26 cellular contexts compared by ENCODE assay signal in genomic region chr14:89941830-89942377, GRCh38.
"Had no signal": no experiment of that assay in that cellular context is flagged by ENCODE, and none has a peak within 500 bp of the region (broad histone marks: within the 10 kb centered on the region; RNA-seq: fewer than 3 reads in every experiment).

No MANE protein-coding gene starts in this region.

- ATAC-seq: esophagus mucosa; left cardiac atrium; left ventricle myocardium superior; mucosa of descending colon; natural killer cell treated with Interleukin-12 subunit alpha and Interleukin-12 subunit beta and Interleukin-15 and Interleukin-18, amount 100 ng/mL, for 72 hours; SK-N-SH treated with all-trans-retinoic acid at 6 μM for 48 hours; stimulated activated naive B cell treated with anti-CD40 and anti-IgM and Interleukin-4, amounts not matched to agents 10 μg/mL and 1 μg/mL and 100 μg/mL, for 72 hours had no signal

- H3K9me3 ChIP-seq: mucosa of descending colon, right atrium auricular region, SJCRH30, testis, transverse colon had no signal

- H3K27ac ChIP-seq: brain microvascular endothelial cell, right atrium auricular region, SJCRH30, testis, transverse colon had no signal

- H3K36me3 ChIP-seq: brain microvascular endothelial cell, right atrium auricular region, SJCRH30, transverse colon had no signal

- H3K4me3 ChIP-seq: mucosa of descending colon, right atrium auricular region, SJCRH30, smooth muscle cell, testis, transverse colon had no signal

- H3K27me3 ChIP-seq: brain microvascular endothelial cell, right atrium auricular region, SJCRH30, testis, transverse colon had no signal

- H3K27ac Mint-ChIP-seq: activated naive CD8-positive, alpha-beta T cell treated with anti-CD3 and anti-CD28 coated beads, Interleukin-2, amount 10 ng/mL, durations not matched to agents 7 days and 5 days; activated T-helper 1 cell treated with anti-CD3 and anti-CD28 coated beads, Interleukin-12 subunit alpha, Interleukin-12 subunit beta, Interleukin-2, Interleukin-4 antibody, amounts not matched to agents 30 ng/mL and 10 ng/mL and 1 ng/mL, durations not matched to agents 14 hours and 24 hours and 36 hours; natural killer cell treated with Interleukin-12 subunit alpha and Interleukin-12 subunit beta and Interleukin-15 and Interleukin-18, amount 100 ng/mL, for 72 hours; stimulated activated naive B cell treated with anti-CD40 and anti-IgM and Interleukin-4, amounts not matched to agents 10 μg/mL and 1 μg/mL and 100 μg/mL, for 72 hours had no signal

- H3K36me3 Mint-ChIP-seq: natural killer cell treated with Interleukin-12 subunit alpha and Interleukin-12 subunit beta and Interleukin-15 and Interleukin-18, amount 100 ng/mL, for 72 hours had no signal

- H3K9me3 Mint-ChIP-seq: activated naive CD8-positive, alpha-beta T cell treated with anti-CD3 and anti-CD28 coated beads, Interleukin-2, amount 10 ng/mL, durations not matched to agents 7 days and 5 days; activated T-helper 1 cell treated with anti-CD3 and anti-CD28 coated beads, Interleukin-12 subunit alpha, Interleukin-12 subunit beta, Interleukin-2, Interleukin-4 antibody, amounts not matched to agents 30 ng/mL and 10 ng/mL and 1 ng/mL, durations not matched to agents 14 hours and 24 hours and 36 hours; natural killer cell treated with Interleukin-12 subunit alpha and Interleukin-12 subunit beta and Interleukin-15 and Interleukin-18, amount 100 ng/mL, for 72 hours; stimulated activated naive B cell treated with anti-CD40 and anti-IgM and Interleukin-4, amounts not matched to agents 10 μg/mL and 1 μg/mL and 100 μg/mL, for 72 hours had no signal

- DNase-seq: activated CD8-positive, alpha-beta memory T cell treated with anti-CD3 and anti-CD28 coated beads, Interleukin-2, amount 50 U/mL, for 4 hours; activated gamma-delta T cell; activated naive CD8-positive, alpha-beta T cell treated with anti-CD3 and anti-CD28 coated beads, Interleukin-2, amount 10 ng/mL, durations not matched to agents 7 days and 5 days; amniotic stem cell; brain microvascular endothelial cell; caudate nucleus; cortex of kidney; foreskin fibroblast; head of caudate nucleus; hippocampal formation; left cardiac atrium; left ventricle myocardium superior; mucosa of descending colon; SJCRH30; stimulated activated CD4-positive, alpha-beta T cell treated with anti-CD3 and anti-CD28 coated beads, Interleukin-4, amount 100 ng/mL, for 4 hours; stimulated activated CD8-positive, alpha-beta memory T cell treated with anti-CD3 and anti-CD28 coated beads, Interleukin-4, amount 100 ng/mL, for 48 hours; stimulated activated naive B cell treated with anti-CD40 and anti-IgM and Interleukin-4, amounts not matched to agents 10 μg/mL and 1 μg/mL and 100 μg/mL, for 72 hours; T-helper 2 cell; testis; transverse colon had no signal

- H3K27me3 Mint-ChIP-seq: activated naive CD8-positive, alpha-beta T cell treated with anti-CD3 and anti-CD28 coated beads, Interleukin-2, amount 10 ng/mL, durations not matched to agents 7 days and 5 days; natural killer cell treated with Interleukin-12 subunit alpha and Interleukin-12 subunit beta and Interleukin-15 and Interleukin-18, amount 100 ng/mL, for 72 hours; stimulated activated naive B cell treated with anti-CD40 and anti-IgM and Interleukin-4, amounts not matched to agents 10 μg/mL and 1 μg/mL and 100 μg/mL, for 72 hours had no signal

- H3K4me1 ChIP-seq: right atrium auricular region, SJCRH30, testis, transverse colon had no signal

- H3K4me1 Mint-ChIP-seq: stimulated activated naive B cell treated with anti-CD40 and anti-IgM and Interleukin-4, amounts not matched to agents 10 μg/mL and 1 μg/mL and 100 μg/mL, for 72 hours had no signal

- H3K4me3 Mint-ChIP-seq: activated naive CD8-positive, alpha-beta T cell treated with anti-CD3 and anti-CD28 coated beads, Interleukin-2, amount 10 ng/mL, durations not matched to agents 7 days and 5 days; activated T-helper 1 cell treated with anti-CD3 and anti-CD28 coated beads, Interleukin-12 subunit alpha, Interleukin-12 subunit beta, Interleukin-2, Interleukin-4 antibody, amounts not matched to agents 30 ng/mL and 10 ng/mL and 1 ng/mL, durations not matched to agents 14 hours and 24 hours and 36 hours; natural killer cell treated with Interleukin-12 subunit alpha and Interleukin-12 subunit beta and Interleukin-15 and Interleukin-18, amount 100 ng/mL, for 72 hours; stimulated activated naive B cell treated with anti-CD40 and anti-IgM and Interleukin-4, amounts not matched to agents 10 μg/mL and 1 μg/mL and 100 μg/mL, for 72 hours had no signal
